Comparison of ENCODE assay signal across 14 cellular contexts in the genomic region with DNA sequence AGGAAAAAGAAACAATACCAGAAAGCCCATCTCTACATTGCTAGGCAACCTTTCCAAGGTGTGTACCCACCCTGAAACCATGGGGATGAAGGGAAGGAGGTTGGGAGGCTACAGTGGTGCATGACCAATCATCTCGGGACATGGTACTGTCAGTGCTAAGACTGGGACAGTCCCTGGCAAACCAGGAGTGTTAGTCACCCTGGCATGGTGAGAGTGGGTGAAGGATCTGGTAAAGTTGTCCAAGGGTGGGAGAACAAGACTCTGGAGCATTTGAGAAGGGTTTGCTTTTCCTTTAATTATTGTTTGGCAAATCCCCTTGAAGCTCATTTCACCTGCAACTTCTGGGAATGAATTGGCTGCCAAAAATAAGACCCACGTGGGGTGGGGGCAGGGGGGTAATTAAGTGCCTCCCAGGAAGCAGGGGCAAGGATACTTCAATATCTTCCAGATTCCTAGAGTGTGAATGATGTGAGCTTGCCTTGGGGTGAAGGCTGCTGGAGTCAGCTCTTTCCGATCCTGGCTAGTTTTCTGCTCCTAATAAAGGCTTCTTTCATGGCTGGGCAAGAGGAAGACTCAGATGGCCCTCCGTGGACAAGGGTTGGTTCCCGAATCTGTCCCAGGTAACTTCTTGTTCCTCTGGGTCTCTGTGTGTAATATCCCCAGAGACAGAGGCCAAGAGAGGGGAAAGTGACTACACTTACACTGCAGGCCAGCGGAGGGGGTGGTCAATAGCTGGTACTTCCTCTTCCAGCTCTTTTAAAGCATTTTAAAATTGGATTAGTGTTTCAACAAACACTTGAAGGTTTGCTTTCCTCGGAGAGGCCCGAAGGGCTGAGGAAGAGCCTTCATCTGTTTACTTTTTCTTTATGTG.
DNase-seq lines count a peak whose midpoint lies in the region; ATAC-seq and TF ChIP-seq lines count a peak whose summit lies in the region.
"Had no signal": no experiment of that assay in that cellular context is flagged by ENCODE, and none has a peak within 500 bp of the region (broad histone marks: within the 10 kb centered on the region; RNA-seq: fewer than 3 reads in every experiment).

No MANE protein-coding gene starts in this region.

- no peak for TF ChIP-seq RAD21 in HCT116 (IDR thresholded peaks at IDR 0.05; ENCODE audit: low read depth)

- RAD21 ChIA-PET in HCT116 (lab: Charles Lee; ENCODE audit: low non-redundant PET in 1 of 2, low total read pairs in 2 of 2, uncharacterized antibody in 2 of 2, unreplicated experiment in 2 of 2): no interaction called here

- POLR2A ChIA-PET in HCT116 (lab: Charles Lee): interaction anchor here (0.6 to 2.1 kb wide), 4 partner anchors 8 to 58 kb away, joined by 3 to 4 read pairs (median 3); no protein-coding TSS in a partner anchor

- peak; percentile 48; the same call in 1 of the 2 replicates for ATAC-seq in HCT116
- ATAC-seq: activated CD8-positive, alpha-beta T cell treated with anti-CD3 and anti-CD28 coated beads for 36 hours had no signal

- H3K9me3 ChIP-seq in HCT116 (ENCODE audit: control insufficient read depth in 1 of 2, insufficient read depth in 1 of 2, low read depth in 1 of 2, low read length in 2 of 2) (no peaks in the 10 kb centered on the region), mammary epithelial cell (replicated peaks; ENCODE audit: insufficient read depth, low read length) (no peaks in the 10 kb centered on the region), osteoblast (ENCODE audit: low read depth, low read length) (no peaks in the 10 kb centered on the region), spleen (no peaks in the 10 kb centered on the region)
- H3K9me3 ChIP-seq: transverse colon had no signal

- CTCF ChIA-PET in HCT116 (lab: Charles Lee) (interaction anchor here (1.4 kb wide), 1 partner anchor 162 kb away, joined by 3 read pairs; no protein-coding TSS in a partner anchor), mammary epithelial cell (lab: Charles Lee; ENCODE audit: low non-redundant PET) (interaction anchor here (0.7 to 0.9 kb wide), 2 partner anchors 27 to 269 kb away, joined by 12 to 13 read pairs; no protein-coding TSS in a partner anchor)

- no peak overlapping the region for H3K27ac ChIP-seq in HCT116 (ENCODE audit: low read depth, low read length)
- no peak overlapping the region for H3K27ac ChIP-seq in mammary epithelial cell (ENCODE audit: insufficient read depth, low read depth, low read length)
- no peak overlapping the region for H3K27ac ChIP-seq in osteoblast (ENCODE audit: low read depth, low read length)
- H3K27ac ChIP-seq in spleen: no peak overlapping the region
- H3K27ac ChIP-seq: transverse colon had no signal

- H3K4me3 ChIP-seq in HCT116 (replicated peaks in 1 of 2; ENCODE audit: low read depth in 1 of 2, low read length in 2 of 2): no peak overlapping the region
- H3K4me3 ChIP-seq in mammary epithelial cell (replicated peaks in 1 of 3; ENCODE audit: insufficient read depth in 1 of 3, low read depth in 2 of 3, low read length in 3 of 3): no peak overlapping the region
- H3K4me3 ChIP-seq in osteoblast (ENCODE audit: insufficient read depth, low read length): no peak overlapping the region
- H3K4me3 ChIP-seq in spleen: no peak overlapping the region
- H3K4me3 ChIP-seq: transverse colon had no signal

- H3K36me3 ChIP-seq in HCT116 (ENCODE audit: control insufficient read depth in 1 of 2, insufficient read depth in 2 of 2, low read length in 2 of 2): no peaks in the 10 kb centered on the region
- H3K36me3 ChIP-seq in mammary epithelial cell (ENCODE audit: insufficient read depth, low read length): no peaks in the 10 kb centered on the region
- H3K36me3 ChIP-seq in osteoblast (ENCODE audit: insufficient read depth, low read length): no peaks in the 10 kb centered on the region
- no peaks in the 10 kb centered on the region for H3K36me3 ChIP-seq in spleen
- H3K36me3 ChIP-seq: transverse colon had no signal

- no peaks in the 10 kb centered on the region for H3K9me2 ChIP-seq in HCT116 (ENCODE audit: insufficient read depth)

- intact Hi-C loops in HCT116 (cut with micrococcal nuclease): no loop called here
- intact Hi-C loops in mammary epithelial cell (cut with micrococcal nuclease): no loop called here
- intact Hi-C loops in spleen (cut with DNase I; ENCODE audit: low total_unique reads): no loop called here

- dilution Hi-C loops in mammary epithelial cell (cut with HindIII; ENCODE audit: low sequenced_read_pairs): no loop called here

- H3K27me3 ChIP-seq in HCT116 (ENCODE audit: insufficient read depth, low read length): no peaks in the 10 kb centered on the region
- no peaks in the 10 kb centered on the region for H3K27me3 ChIP-seq in mammary epithelial cell (ENCODE audit: insufficient read depth, low read length)
- H3K27me3 ChIP-seq in osteoblast (ENCODE audit: insufficient read depth, low read length): no peaks in the 10 kb centered on the region
- H3K27me3 ChIP-seq in spleen (replicated peaks in 1 of 7): peaks cover 0 to 13% (median 0%) of the 10 kb centered on the region in 7 donors
- H3K27me3 ChIP-seq: transverse colon had no signal

- no peaks in the 10 kb centered on the region for H3K79me2 ChIP-seq in HCT116 (ENCODE audit: insufficient read depth, low read length)
- no peaks in the 10 kb centered on the region for H3K79me2 ChIP-seq in mammary epithelial cell (ENCODE audit: insufficient read depth, low read length)
- H3K79me2 ChIP-seq in osteoblast (ENCODE audit: insufficient read depth, low read length): no peaks in the 10 kb centered on the region

- in situ Hi-C loops in mammary epithelial cell (cut with MboI; ENCODE audit: low sequenced_read_pairs in 2 of 2): no loop called here

- WGBS in mammary epithelial cell (ENCODE audit: low coverage, missing lambda C conversion rate): 50% methylated on average over 8 of the region's 8 CpGs
- 49 to 66% (median 53%) methylated on average over 8 of the region's 8 CpGs for WGBS in spleen, 5 donors

- DNase-seq in HCT116 (ENCODE audit: low read depth, low spot score) (no peak), NCI-H2196 treated with DMSO at 0.1 percent for 48 hours (lab: John Stamatoyannopoulos, UW; ENCODE audit: unreplicated experiment) (peak; percentile 19), mammary epithelial cell (peak; percentile 51), osteoblast (ENCODE audit: insufficient read length, low spot score, missing footprints) (no peak), NCI-H526 (lab: John Stamatoyannopoulos, UW) (no peak), NCI-H345 treated with DMSO at 0.1 percent for 48 hours (lab: John Stamatoyannopoulos, UW; ENCODE audit: unreplicated experiment) (no peak), AML-193 (lab: John Stamatoyannopoulos, UW) (no peak), spleen (no peak)
- DNase-seq: activated CD8-positive, alpha-beta T cell treated with anti-CD3 and anti-CD28 coated beads for 36 hours; activated naive CD4-positive, alpha-beta T cell treated with anti-CD3 and anti-CD28 coated beads for 36 hours; islet precursor cell; NCI-H748 treated with DMSO at 0.1 percent for 48 hours; T-helper 1 cell; transverse colon had no signal

- H3K4me1 ChIP-seq in HCT116 (ENCODE audit: control insufficient read depth in 1 of 2, insufficient read depth in 2 of 2, low read length in 2 of 2) (peaks cover 50 to 65% of the 10 kb centered on the region in 2 experiments), mammary epithelial cell (ENCODE audit: insufficient read depth, low read length) (no peaks in the 10 kb centered on the region), osteoblast (ENCODE audit: insufficient read depth, low read length) (peaks cover 32% of the 10 kb centered on the region), spleen (peaks cover 0 to 47% (median 20%) of the 10 kb centered on the region in 6 donors)

- H3K9ac ChIP-seq in HCT116 (ENCODE audit: low read length) (no peak overlapping the region), mammary epithelial cell (ENCODE audit: insufficient read depth, low read length) (no peak overlapping the region)

- H3K4me2 ChIP-seq in HCT116 (ENCODE audit: low read length) (peak overlapping the region; percentile 21; the same call in 1 of the 2 replicates), mammary epithelial cell (ENCODE audit: insufficient read depth, low read depth, low read length) (no peak overlapping the region), osteoblast (ENCODE audit: insufficient read depth, low read length) (peak overlapping the region; percentile 2)

- no peak for TF ChIP-seq POLR2A in HCT116 (IDR thresholded peaks at IDR 0.05; ENCODE audit: borderline replicate concordance, extremely low read depth, insufficient read depth, insufficient read length)
- no peak for TF ChIP-seq POLR2A in spleen (IDR thresholded peaks at IDR 0.05)

- H2AFZ ChIP-seq in HCT116 (ENCODE audit: low read depth, low read length, poor library complexity, severe bottlenecking): no peak overlapping the region
- H2AFZ ChIP-seq in mammary epithelial cell (ENCODE audit: low read depth, low read length): no peak overlapping the region
- H2AFZ ChIP-seq in osteoblast (ENCODE audit: low read length): no peak overlapping the region

- BruUV-seq in HCT116 (replicated peaks; lab: Mats Ljungman, UMichigan) (no TSS peak), mammary epithelial cell (replicated peaks; lab: Mats Ljungman, UMichigan) (no TSS peak)

- H4K20me1 ChIP-seq in HCT116 (ENCODE audit: insufficient read depth) (no peaks in the 10 kb centered on the region), mammary epithelial cell (ENCODE audit: insufficient read depth, low read length) (no peaks in the 10 kb centered on the region), osteoblast (ENCODE audit: insufficient read depth, low read length) (no peaks in the 10 kb centered on the region)

- TF ChIP-seq CTCF in HCT116 (IDR thresholded peaks at IDR 0.05 in 2 of 3, conservative IDR thresholded peaks at IDR 0.05 in 1 of 3; ENCODE audit: borderline replicate concordance in 1 of 3, insufficient read depth in 1 of 3, low read depth in 2 of 3, low read length in 2 of 3) (no peak), mammary epithelial cell (conservative IDR thresholded peaks at IDR 0.05 in 1 of 2, IDR thresholded peaks at IDR 0.05 in 1 of 2; ENCODE audit: extremely low read depth in 1 of 2, insufficient read depth in 1 of 2, low read depth in 1 of 2, low read length in 2 of 2) (no peak), osteoblast (IDR thresholded peaks at IDR 0.05; ENCODE audit: extremely low read depth, low read depth, low read length) (no peak), spleen (IDR thresholded peaks at IDR 0.05 in 8 of 11, conservative IDR thresholded peaks at IDR 0.05 in 3 of 11) (no peak)

TF ChIP-seq in HCT116, 20 proteins besides CTCF, POLR2A, EP300 and RAD21 (continues in another document):
- TF ChIP-seq SRF (IDR thresholded peaks at IDR 0.05; ENCODE audit: low read depth) (no peak), ZFX (IDR thresholded peaks at IDR 0.05) (no peak), SIN3A (IDR thresholded peaks at IDR 0.05; ENCODE audit: low read depth) (no peak), EZH2phosphoT487 (IDR thresholded peaks at IDR 0.05; ENCODE audit: borderline replicate concordance) (no peak)
- TF ChIP-seq, protein P1, sequence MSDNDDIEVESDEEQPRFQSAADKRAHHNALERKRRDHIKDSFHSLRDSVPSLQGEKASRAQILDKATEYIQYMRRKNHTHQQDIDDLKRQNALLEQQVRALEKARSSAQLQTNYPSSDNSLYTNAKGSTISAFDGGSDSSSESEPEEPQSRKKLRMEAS (IDR thresholded peaks at IDR 0.05): no peak

Comparison
In these comparisons a context has a peak if more than half of its experiments do, and no peak if none do; other contexts are left out.
1. DNase-seq: peak in NCI-H2196 treated with DMSO at 0.1 percent for 48 hours (single experiment) and mammary epithelial cell (single experiment); none in HCT116 (single experiment), osteoblast (single experiment), NCI-H526 (0 of 2), NCI-H345 treated with DMSO at 0.1 percent for 48 hours (single experiment), AML-193 (0 of 2) and spleen (single experiment).